ENCODE assay signal across 3 cellular contexts in genomic region chr6:139164001-139164400, GRCh38.
TF ChIP-seq lines count a peak whose summit lies in the region.

No MANE protein-coding gene starts in this region.

TF ChIP-seq in SK-N-SH treated with all-trans-retinoic acid at 6 μM for 48 hours, 23 proteins besides CTCF, POLR2A, EP300 and RAD21 (continued from another document):
- no peak for TF ChIP-seq TCF4 (CRISPR knock-in tag; IDR thresholded peaks at IDR 0.05; ENCODE audit: borderline replicate concordance)
- TF ChIP-seq, protein P1, sequence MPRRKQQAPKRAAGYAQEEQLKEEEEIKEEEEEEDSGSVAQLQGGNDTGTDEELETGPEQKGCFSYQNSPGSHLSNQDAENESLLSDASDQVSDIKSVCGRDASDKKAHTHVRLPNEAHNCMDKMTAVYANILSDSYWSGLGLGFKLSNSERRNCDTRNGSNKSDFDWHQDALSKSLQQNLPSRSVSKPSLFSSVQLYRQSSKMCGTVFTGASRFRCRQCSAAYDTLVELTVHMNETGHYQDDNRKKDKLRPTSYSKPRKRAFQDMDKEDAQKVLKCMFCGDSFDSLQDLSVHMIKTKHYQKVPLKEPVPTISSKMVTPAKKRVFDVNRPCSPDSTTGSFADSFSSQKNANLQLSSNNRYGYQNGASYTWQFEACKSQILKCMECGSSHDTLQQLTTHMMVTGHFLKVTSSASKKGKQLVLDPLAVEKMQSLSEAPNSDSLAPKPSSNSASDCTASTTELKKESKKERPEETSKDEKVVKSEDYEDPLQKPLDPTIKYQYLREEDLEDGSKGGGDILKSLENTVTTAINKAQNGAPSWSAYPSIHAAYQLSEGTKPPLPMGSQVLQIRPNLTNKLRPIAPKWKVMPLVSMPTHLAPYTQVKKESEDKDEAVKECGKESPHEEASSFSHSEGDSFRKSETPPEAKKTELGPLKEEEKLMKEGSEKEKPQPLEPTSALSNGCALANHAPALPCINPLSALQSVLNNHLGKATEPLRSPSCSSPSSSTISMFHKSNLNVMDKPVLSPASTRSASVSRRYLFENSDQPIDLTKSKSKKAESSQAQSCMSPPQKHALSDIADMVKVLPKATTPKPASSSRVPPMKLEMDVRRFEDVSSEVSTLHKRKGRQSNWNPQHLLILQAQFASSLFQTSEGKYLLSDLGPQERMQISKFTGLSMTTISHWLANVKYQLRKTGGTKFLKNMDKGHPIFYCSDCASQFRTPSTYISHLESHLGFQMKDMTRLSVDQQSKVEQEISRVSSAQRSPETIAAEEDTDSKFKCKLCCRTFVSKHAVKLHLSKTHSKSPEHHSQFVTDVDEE (CRISPR knock-in tag; IDR thresholded peaks at IDR 0.05): no peak
- no peak for TF ChIP-seq ARNTL (CRISPR knock-in tag; IDR thresholded peaks at IDR 0.05; ENCODE audit: borderline replicate concordance, low read depth)
- no peak for TF ChIP-seq PPARA (CRISPR knock-in tag; IDR thresholded peaks at IDR 0.05; ENCODE audit: borderline replicate concordance)
- no peak for TF ChIP-seq ISL1 (CRISPR knock-in tag; IDR thresholded peaks at IDR 0.05)
- no peak for TF ChIP-seq GLIS3 (CRISPR knock-in tag; IDR thresholded peaks at IDR 0.05)
- TF ChIP-seq, protein P2, sequence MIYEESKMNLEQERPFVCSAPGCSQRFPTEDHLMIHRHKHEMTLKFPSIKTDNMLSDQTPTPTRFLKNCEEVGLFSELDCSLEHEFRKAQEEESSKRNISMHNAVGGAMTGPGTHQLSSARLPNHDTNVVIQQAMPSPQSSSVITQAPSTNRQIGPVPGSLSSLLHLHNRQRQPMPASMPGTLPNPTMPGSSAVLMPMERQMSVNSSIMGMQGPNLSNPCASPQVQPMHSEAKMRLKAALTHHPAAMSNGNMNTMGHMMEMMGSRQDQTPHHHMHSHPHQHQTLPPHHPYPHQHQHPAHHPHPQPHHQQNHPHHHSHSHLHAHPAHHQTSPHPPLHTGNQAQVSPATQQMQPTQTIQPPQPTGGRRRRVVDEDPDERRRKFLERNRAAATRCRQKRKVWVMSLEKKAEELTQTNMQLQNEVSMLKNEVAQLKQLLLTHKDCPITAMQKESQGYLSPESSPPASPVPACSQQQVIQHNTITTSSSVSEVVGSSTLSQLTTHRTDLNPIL (CRISPR knock-in tag; IDR thresholded peaks at IDR 0.05; ENCODE audit: low read depth): no peak
- TF ChIP-seq ESRRG (CRISPR knock-in tag; IDR thresholded peaks at IDR 0.05): no peak
- TF ChIP-seq ZNF8 (CRISPR knock-in tag; IDR thresholded peaks at IDR 0.05): no peak
- no peak for TF ChIP-seq ZFP3 (CRISPR knock-in tag; IDR thresholded peaks at IDR 0.05)
- TF ChIP-seq BACH2 (CRISPR knock-in tag; IDR thresholded peaks at IDR 0.05; ENCODE audit: borderline replicate concordance): no peak
- TF ChIP-seq, protein P3, sequence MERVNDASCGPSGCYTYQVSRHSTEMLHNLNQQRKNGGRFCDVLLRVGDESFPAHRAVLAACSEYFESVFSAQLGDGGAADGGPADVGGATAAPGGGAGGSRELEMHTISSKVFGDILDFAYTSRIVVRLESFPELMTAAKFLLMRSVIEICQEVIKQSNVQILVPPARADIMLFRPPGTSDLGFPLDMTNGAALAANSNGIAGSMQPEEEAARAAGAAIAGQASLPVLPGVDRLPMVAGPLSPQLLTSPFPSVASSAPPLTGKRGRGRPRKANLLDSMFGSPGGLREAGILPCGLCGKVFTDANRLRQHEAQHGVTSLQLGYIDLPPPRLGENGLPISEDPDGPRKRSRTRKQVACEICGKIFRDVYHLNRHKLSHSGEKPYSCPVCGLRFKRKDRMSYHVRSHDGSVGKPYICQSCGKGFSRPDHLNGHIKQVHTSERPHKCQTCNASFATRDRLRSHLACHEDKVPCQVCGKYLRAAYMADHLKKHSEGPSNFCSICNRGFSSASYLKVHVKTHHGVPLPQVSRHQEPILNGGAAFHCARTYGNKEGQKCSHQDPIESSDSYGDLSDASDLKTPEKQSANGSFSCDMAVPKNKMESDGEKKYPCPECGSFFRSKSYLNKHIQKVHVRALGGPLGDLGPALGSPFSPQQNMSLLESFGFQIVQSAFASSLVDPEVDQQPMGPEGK (CRISPR knock-in tag; IDR thresholded peaks at IDR 0.05; ENCODE audit: borderline replicate concordance): no peak
- no peak for TF ChIP-seq ZC3H10 (CRISPR knock-in tag; IDR thresholded peaks at IDR 0.05)
- no peak for TF ChIP-seq OSR1 (CRISPR knock-in tag; IDR thresholded peaks at IDR 0.05)
- TF ChIP-seq RARB (CRISPR knock-in tag; IDR thresholded peaks at IDR 0.05): no peak

TF ChIP-seq in SK-N-SH, 30 proteins besides CTCF, POLR2A, EP300 and RAD21 (continued from another document):
- TF ChIP-seq, protein P4, sequence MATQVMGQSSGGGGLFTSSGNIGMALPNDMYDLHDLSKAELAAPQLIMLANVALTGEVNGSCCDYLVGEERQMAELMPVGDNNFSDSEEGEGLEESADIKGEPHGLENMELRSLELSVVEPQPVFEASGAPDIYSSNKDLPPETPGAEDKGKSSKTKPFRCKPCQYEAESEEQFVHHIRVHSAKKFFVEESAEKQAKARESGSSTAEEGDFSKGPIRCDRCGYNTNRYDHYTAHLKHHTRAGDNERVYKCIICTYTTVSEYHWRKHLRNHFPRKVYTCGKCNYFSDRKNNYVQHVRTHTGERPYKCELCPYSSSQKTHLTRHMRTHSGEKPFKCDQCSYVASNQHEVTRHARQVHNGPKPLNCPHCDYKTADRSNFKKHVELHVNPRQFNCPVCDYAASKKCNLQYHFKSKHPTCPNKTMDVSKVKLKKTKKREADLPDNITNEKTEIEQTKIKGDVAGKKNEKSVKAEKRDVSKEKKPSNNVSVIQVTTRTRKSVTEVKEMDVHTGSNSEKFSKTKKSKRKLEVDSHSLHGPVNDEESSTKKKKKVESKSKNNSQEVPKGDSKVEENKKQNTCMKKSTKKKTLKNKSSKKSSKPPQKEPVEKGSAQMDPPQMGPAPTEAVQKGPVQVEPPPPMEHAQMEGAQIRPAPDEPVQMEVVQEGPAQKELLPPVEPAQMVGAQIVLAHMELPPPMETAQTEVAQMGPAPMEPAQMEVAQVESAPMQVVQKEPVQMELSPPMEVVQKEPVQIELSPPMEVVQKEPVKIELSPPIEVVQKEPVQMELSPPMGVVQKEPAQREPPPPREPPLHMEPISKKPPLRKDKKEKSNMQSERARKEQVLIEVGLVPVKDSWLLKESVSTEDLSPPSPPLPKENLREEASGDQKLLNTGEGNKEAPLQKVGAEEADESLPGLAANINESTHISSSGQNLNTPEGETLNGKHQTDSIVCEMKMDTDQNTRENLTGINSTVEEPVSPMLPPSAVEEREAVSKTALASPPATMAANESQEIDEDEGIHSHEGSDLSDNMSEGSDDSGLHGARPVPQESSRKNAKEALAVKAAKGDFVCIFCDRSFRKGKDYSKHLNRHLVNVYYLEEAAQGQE (IDR thresholded peaks at IDR 0.05; ENCODE audit: low read depth, low read length): no peak
- TF ChIP-seq MXI1 (IDR thresholded peaks at IDR 0.05; ENCODE audit: low read depth, low read length): no peak
- TF ChIP-seq, protein P5, sequence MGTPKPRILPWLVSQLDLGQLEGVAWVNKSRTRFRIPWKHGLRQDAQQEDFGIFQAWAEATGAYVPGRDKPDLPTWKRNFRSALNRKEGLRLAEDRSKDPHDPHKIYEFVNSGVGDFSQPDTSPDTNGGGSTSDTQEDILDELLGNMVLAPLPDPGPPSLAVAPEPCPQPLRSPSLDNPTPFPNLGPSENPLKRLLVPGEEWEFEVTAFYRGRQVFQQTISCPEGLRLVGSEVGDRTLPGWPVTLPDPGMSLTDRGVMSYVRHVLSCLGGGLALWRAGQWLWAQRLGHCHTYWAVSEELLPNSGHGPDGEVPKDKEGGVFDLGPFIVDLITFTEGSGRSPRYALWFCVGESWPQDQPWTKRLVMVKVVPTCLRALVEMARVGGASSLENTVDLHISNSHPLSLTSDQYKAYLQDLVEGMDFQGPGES (IDR thresholded peaks at IDR 0.05; ENCODE audit: low read depth, low read length): no peak
- no peak for TF ChIP-seq TCF12 (IDR thresholded peaks at IDR 0.05)
- no peak for TF ChIP-seq RXRA (IDR thresholded peaks at IDR 0.05; ENCODE audit: borderline replicate concordance, low read depth)
- no peak for TF ChIP-seq GATA2 (CRISPR knock-in tag; IDR thresholded peaks at IDR 0.05)
- TF ChIP-seq TEAD4 (IDR thresholded peaks at IDR 0.05; ENCODE audit: borderline replicate concordance, insufficient read depth): no peak
- TF ChIP-seq YY1 (IDR thresholded peaks at IDR 0.05; ENCODE audit: low read depth): no peak
- TF ChIP-seq FOXJ3 (CRISPR knock-in tag; IDR thresholded peaks at IDR 0.05): no peak
- no peak for TF ChIP-seq PBX3 (IDR thresholded peaks at IDR 0.05)
- no peak for TF ChIP-seq ELF1 (IDR thresholded peaks at IDR 0.05)
- TF ChIP-seq CHD2 (IDR thresholded peaks at IDR 0.05; ENCODE audit: low read length, partially characterized antibody): no peak
- TF ChIP-seq, protein P6, sequence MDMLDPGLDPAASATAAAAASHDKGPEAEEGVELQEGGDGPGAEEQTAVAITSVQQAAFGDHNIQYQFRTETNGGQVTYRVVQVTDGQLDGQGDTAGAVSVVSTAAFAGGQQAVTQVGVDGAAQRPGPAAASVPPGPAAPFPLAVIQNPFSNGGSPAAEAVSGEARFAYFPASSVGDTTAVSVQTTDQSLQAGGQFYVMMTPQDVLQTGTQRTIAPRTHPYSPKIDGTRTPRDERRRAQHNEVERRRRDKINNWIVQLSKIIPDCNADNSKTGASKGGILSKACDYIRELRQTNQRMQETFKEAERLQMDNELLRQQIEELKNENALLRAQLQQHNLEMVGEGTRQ (IDR thresholded peaks at IDR 0.05; ENCODE audit: borderline replicate concordance, low read depth, low read length): no peak

TF ChIP-seq in WTC11, 78 proteins besides CTCF, POLR2A, EP300 and RAD21 (continued from another document):
- TF ChIP-seq ZNF532 (CRISPR knock-in tag; IDR thresholded peaks at IDR 0.05; ENCODE audit: borderline replicate concordance) (no peak), ZMAT4 (CRISPR knock-in tag; IDR thresholded peaks at IDR 0.05) (no peak), FOXP1 (CRISPR knock-in tag; IDR thresholded peaks at IDR 0.05; ENCODE audit: borderline replicate concordance) (no peak), JUN (CRISPR knock-in tag; IDR thresholded peaks at IDR 0.05) (no peak), ZNF121 (CRISPR knock-in tag; IDR thresholded peaks at IDR 0.05) (no peak), GRHL2 (CRISPR knock-in tag; IDR thresholded peaks at IDR 0.05; ENCODE audit: insufficient replicate concordance, severe bottlenecking) (no peak), FOXJ3 (CRISPR knock-in tag; IDR thresholded peaks at IDR 0.05; ENCODE audit: borderline replicate concordance) (no peak)
